Comparison of ENCODE assay signal across 1 cellular context in the genomic region with DNA sequence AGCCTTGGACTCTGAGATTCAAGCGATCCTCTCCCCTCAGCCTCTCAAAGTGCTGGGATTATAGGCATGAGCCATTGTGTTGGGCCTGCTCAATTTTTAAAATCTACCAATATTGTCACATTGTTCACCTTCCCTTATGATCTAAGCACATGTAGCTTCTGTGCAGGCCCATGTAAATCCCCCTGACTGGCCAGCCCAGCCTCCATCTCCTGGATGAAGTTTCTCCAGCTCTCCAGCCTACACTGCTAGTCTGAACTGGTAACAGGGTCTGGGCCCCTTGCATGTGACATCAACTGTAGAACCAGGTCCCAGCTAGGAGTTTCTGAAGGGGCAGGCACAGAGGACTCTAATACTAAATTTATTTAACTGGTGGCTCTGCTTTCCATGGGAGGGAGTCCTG.
TF ChIP-seq lines count a peak whose summit lies in the region.

No MANE protein-coding gene starts in this region.

TF ChIP-seq in WTC11, 78 proteins besides CTCF, POLR2A, EP300 and RAD21 (continued from another document):
- TF ChIP-seq, protein P1, sequence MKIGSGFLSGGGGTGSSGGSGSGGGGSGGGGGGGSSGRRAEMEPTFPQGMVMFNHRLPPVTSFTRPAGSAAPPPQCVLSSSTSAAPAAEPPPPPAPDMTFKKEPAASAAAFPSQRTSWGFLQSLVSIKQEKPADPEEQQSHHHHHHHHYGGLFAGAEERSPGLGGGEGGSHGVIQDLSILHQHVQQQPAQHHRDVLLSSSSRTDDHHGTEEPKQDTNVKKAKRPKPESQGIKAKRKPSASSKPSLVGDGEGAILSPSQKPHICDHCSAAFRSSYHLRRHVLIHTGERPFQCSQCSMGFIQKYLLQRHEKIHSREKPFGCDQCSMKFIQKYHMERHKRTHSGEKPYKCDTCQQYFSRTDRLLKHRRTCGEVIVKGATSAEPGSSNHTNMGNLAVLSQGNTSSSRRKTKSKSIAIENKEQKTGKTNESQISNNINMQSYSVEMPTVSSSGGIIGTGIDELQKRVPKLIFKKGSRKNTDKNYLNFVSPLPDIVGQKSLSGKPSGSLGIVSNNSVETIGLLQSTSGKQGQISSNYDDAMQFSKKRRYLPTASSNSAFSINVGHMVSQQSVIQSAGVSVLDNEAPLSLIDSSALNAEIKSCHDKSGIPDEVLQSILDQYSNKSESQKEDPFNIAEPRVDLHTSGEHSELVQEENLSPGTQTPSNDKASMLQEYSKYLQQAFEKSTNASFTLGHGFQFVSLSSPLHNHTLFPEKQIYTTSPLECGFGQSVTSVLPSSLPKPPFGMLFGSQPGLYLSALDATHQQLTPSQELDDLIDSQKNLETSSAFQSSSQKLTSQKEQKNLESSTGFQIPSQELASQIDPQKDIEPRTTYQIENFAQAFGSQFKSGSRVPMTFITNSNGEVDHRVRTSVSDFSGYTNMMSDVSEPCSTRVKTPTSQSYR (CRISPR knock-in tag; IDR thresholded peaks at IDR 0.05): no peak
- no peak for TF ChIP-seq NFE2L1 (CRISPR knock-in tag; IDR thresholded peaks at IDR 0.05)
- no peak for TF ChIP-seq JAZF1 (CRISPR knock-in tag; IDR thresholded peaks at IDR 0.05)
- TF ChIP-seq, protein P2, sequence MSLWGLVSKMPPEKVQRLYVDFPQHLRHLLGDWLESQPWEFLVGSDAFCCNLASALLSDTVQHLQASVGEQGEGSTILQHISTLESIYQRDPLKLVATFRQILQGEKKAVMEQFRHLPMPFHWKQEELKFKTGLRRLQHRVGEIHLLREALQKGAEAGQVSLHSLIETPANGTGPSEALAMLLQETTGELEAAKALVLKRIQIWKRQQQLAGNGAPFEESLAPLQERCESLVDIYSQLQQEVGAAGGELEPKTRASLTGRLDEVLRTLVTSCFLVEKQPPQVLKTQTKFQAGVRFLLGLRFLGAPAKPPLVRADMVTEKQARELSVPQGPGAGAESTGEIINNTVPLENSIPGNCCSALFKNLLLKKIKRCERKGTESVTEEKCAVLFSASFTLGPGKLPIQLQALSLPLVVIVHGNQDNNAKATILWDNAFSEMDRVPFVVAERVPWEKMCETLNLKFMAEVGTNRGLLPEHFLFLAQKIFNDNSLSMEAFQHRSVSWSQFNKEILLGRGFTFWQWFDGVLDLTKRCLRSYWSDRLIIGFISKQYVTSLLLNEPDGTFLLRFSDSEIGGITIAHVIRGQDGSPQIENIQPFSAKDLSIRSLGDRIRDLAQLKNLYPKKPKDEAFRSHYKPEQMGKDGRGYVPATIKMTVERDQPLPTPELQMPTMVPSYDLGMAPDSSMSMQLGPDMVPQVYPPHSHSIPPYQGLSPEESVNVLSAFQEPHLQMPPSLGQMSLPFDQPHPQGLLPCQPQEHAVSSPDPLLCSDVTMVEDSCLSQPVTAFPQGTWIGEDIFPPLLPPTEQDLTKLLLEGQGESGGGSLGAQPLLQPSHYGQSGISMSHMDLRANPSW (CRISPR knock-in tag; conservative IDR thresholded peaks at IDR 0.05; ENCODE audit: low read depth): no peak
- TF ChIP-seq, protein P3, sequence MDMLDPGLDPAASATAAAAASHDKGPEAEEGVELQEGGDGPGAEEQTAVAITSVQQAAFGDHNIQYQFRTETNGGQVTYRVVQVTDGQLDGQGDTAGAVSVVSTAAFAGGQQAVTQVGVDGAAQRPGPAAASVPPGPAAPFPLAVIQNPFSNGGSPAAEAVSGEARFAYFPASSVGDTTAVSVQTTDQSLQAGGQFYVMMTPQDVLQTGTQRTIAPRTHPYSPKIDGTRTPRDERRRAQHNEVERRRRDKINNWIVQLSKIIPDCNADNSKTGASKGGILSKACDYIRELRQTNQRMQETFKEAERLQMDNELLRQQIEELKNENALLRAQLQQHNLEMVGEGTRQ (CRISPR knock-in tag; IDR thresholded peaks at IDR 0.05): no peak
- no peak for TF ChIP-seq JUN (CRISPR knock-in tag; IDR thresholded peaks at IDR 0.05)
- TF ChIP-seq, protein P4, sequence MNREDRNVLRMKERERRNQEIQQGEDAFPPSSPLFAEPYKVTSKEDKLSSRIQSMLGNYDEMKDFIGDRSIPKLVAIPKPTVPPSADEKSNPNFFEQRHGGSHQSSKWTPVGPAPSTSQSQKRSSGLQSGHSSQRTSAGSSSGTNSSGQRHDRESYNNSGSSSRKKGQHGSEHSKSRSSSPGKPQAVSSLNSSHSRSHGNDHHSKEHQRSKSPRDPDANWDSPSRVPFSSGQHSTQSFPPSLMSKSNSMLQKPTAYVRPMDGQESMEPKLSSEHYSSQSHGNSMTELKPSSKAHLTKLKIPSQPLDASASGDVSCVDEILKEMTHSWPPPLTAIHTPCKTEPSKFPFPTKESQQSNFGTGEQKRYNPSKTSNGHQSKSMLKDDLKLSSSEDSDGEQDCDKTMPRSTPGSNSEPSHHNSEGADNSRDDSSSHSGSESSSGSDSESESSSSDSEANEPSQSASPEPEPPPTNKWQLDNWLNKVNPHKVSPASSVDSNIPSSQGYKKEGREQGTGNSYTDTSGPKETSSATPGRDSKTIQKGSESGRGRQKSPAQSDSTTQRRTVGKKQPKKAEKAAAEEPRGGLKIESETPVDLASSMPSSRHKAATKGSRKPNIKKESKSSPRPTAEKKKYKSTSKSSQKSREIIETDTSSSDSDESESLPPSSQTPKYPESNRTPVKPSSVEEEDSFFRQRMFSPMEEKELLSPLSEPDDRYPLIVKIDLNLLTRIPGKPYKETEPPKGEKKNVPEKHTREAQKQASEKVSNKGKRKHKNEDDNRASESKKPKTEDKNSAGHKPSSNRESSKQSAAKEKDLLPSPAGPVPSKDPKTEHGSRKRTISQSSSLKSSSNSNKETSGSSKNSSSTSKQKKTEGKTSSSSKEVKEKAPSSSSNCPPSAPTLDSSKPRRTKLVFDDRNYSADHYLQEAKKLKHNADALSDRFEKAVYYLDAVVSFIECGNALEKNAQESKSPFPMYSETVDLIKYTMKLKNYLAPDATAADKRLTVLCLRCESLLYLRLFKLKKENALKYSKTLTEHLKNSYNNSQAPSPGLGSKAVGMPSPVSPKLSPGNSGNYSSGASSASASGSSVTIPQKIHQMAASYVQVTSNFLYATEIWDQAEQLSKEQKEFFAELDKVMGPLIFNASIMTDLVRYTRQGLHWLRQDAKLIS (CRISPR knock-in tag; IDR thresholded peaks at IDR 0.05; ENCODE audit: borderline replicate concordance): no peak
- no peak for TF ChIP-seq SMAD3 (CRISPR knock-in tag; IDR thresholded peaks at IDR 0.05; ENCODE audit: borderline replicate concordance)
